In genomic region chr5:139340051-139340450, GRCh38 we compare ENCODE assay signal across 29 cellular contexts. TPM values are rescaled to one million over a fixed set of nuclear protein-coding genes. Genes with fewer than 3 reads are reported as not detected.
DNase-seq lines count a peak whose midpoint lies in the region; ATAC-seq and TF ChIP-seq lines count a peak whose summit lies in the region.
"Had no signal": no experiment of that assay in that cellular context is flagged by ENCODE, and none has a peak within 500 bp of the region (broad histone marks: within the 10 kb centered on the region; RNA-seq: fewer than 3 reads in every experiment).

No MANE protein-coding gene starts in this region.

- POLR2A ChIA-PET in PC-3 (lab: Charles Lee; ENCODE audit: unreplicated experiment), result no interaction called here

- H3K36me3 Mint-ChIP-seq in activated T-cell treated with anti-CD3 and anti-CD28 coated beads, Interleukin-2, amount 50 U/mL, for 72 hours (ENCODE audit: insufficient read depth in 2 of 2), result peaks cover 2 to 3% of the 10 kb centered on the region in 2 donors
- peaks cover 14% of the 10 kb centered on the region; the same call in 1 of the 2 replicates for H3K36me3 Mint-ChIP-seq in HFFc6 (ENCODE audit: low read depth)
- peaks cover 27% of the 10 kb centered on the region for H3K36me3 Mint-ChIP-seq in brain
- peaks cover 13% of the 10 kb centered on the region for H3K36me3 Mint-ChIP-seq in type B pancreatic cell
- H3K36me3 Mint-ChIP-seq: immature natural killer cell had no signal

- H3K27me3 Mint-ChIP-seq in activated T-cell treated with anti-CD3 and anti-CD28 coated beads, Interleukin-2, amount 50 U/mL, for 72 hours (ENCODE audit: low read depth), result no peaks in the 10 kb centered on the region
- H3K27me3 Mint-ChIP-seq in HFFc6 (ENCODE audit: insufficient read depth) (peaks cover 8% of the 10 kb centered on the region), brain (peaks cover 7% of the 10 kb centered on the region), type B pancreatic cell (peaks cover 6% of the 10 kb centered on the region)

- peaks cover 18% of the 10 kb centered on the region for H3K4me1 ChIP-seq in PC-3 (ENCODE audit: insufficient read depth, low read length)

- H3K9me2 ChIP-seq in PC-3 (replicated peaks; ENCODE audit: low read length), result no peaks in the 10 kb centered on the region

- H3K9ac ChIP-seq in PC-3 (ENCODE audit: low read length), result no peak overlapping the region

- no peak overlapping the region for H3K27ac ChIP-seq in PC-3 (ENCODE audit: low read length)
- H3K27ac ChIP-seq: pancreas, Peyer's patch, testis had no signal

- no peak overlapping the region for H3K4me2 ChIP-seq in PC-3 (ENCODE audit: low read length)
- H3K4me2 ChIP-seq: smooth muscle cell had no signal

- H3K79me2 ChIP-seq in PC-3 (ENCODE audit: low read length), result peaks cover 34% of the 10 kb centered on the region

- H3K27ac Mint-ChIP-seq in activated T-cell treated with anti-CD3 and anti-CD28 coated beads, Interleukin-2, amount 50 U/mL, for 72 hours, result peak overlapping the region; percentile 40
- peak overlapping the region; percentile 21; the same call in 1 of the 2 replicates for H3K27ac Mint-ChIP-seq in HFFc6
- H3K27ac Mint-ChIP-seq in brain, result peak overlapping the region in 1 of 5 experiments; percentile 49
- no peak overlapping the region for H3K27ac Mint-ChIP-seq in type B pancreatic cell
- H3K27ac Mint-ChIP-seq: activated T-helper 2 cell treated with anti-CD3 and anti-CD28 coated beads, Interferon-gamma antibody, Interleukin-2, Interleukin-4, amounts not matched to agents 10 μg/mL and 5 μg/mL and 100 μg/mL, durations not matched to agents 14 hours and 24 hours and 36 hours; H9; WTC11 had no signal

- BruUV-seq in PC-3 (replicated peaks; lab: Mats Ljungman, UMichigan), result no TSS peak

- no peak for TF ChIP-seq CTCF in HFFc6 (IDR thresholded peaks at IDR 0.05)
- no peak for TF ChIP-seq CTCF in brain (conservative IDR thresholded peaks at IDR 0.05)
- no peak for TF ChIP-seq CTCF in type B pancreatic cell (conservative IDR thresholded peaks at IDR 0.05)
- no peak for TF ChIP-seq CTCF in PC-3 (conservative IDR thresholded peaks at IDR 0.05; ENCODE audit: low read depth, low read length)

- peak overlapping the region in 1 of 2 donors; percentile 85 for H3K4me3 Mint-ChIP-seq in activated T-cell treated with anti-CD3 and anti-CD28 coated beads, Interleukin-2, amount 50 U/mL, for 72 hours
- H3K4me3 Mint-ChIP-seq in HFFc6 (no peak overlapping the region), brain (peak overlapping the region in 3 of 5 experiments; percentile 7 to 96 (median 96)), type B pancreatic cell (peak overlapping the region; percentile 44)
- H3K4me3 Mint-ChIP-seq: H9 had no signal

- peaks cover 27% of the 10 kb centered on the region for H4K20me1 ChIP-seq in PC-3 (ENCODE audit: low read length)

- H3K4me3 ChIP-seq in PC-3 (ENCODE audit: low read length), result no peak overlapping the region
- H3K4me3 ChIP-seq: pancreas, Peyer's patch, smooth muscle cell, testis had no signal

- no peaks in the 10 kb centered on the region for H3K36me3 ChIP-seq in PC-3 (ENCODE audit: low read depth, low read length)
- H3K36me3 ChIP-seq: pancreas, Peyer's patch had no signal

- H3K9me3 Mint-ChIP-seq in activated T-cell treated with anti-CD3 and anti-CD28 coated beads, Interleukin-2, amount 50 U/mL, for 72 hours, result no peaks in the 10 kb centered on the region
- H3K9me3 Mint-ChIP-seq in HFFc6 (no peaks in the 10 kb centered on the region), brain (peaks cover 0 to 7% (median 4%) of the 10 kb centered on the region in 5 experiments), type B pancreatic cell (no peaks in the 10 kb centered on the region)
- H3K9me3 Mint-ChIP-seq: activated naive CD4-positive, alpha-beta T cell treated with anti-CD3 and anti-CD28 coated beads, Interleukin-2, amount 50 U/mL, for 72 hours; activated T-helper 2 cell treated with anti-CD3 and anti-CD28 coated beads, Interferon-gamma antibody, Interleukin-2, Interleukin-4, amounts not matched to agents 10 μg/mL and 5 μg/mL and 100 μg/mL, durations not matched to agents 14 hours and 24 hours and 36 hours; H9; immature natural killer cell had no signal

- H3K9me3 ChIP-seq in PC-3 (ENCODE audit: low read length), result no peaks in the 10 kb centered on the region
- H3K9me3 ChIP-seq: pancreas, Peyer's patch, testis had no signal

- intact Hi-C loops in PC-3 (cut with micrococcal nuclease), result loop anchor here (2.0 kb wide), 2 partner anchors 33 to 47 kb away; partner anchors contain the start of gene MATR3

- no peak overlapping the region for H2AFZ ChIP-seq in PC-3 (ENCODE audit: low read length)

- H3F3A ChIP-seq in PC-3 (ENCODE audit: low read length, unreplicated experiment), result no peaks in the 10 kb centered on the region

- H3K4me1 Mint-ChIP-seq in activated T-cell treated with anti-CD3 and anti-CD28 coated beads, Interleukin-2, amount 50 U/mL, for 72 hours (ENCODE audit: low read depth), result peaks cover 58% of the 10 kb centered on the region
- H3K4me1 Mint-ChIP-seq in HFFc6 (ENCODE audit: low read depth) (peaks cover 52% of the 10 kb centered on the region), brain (peaks cover 36% of the 10 kb centered on the region), type B pancreatic cell (ENCODE audit: unreplicated experiment) (peaks cover 26% of the 10 kb centered on the region)

- no peaks in the 10 kb centered on the region for H3K27me3 ChIP-seq in PC-3 (ENCODE audit: low read length)
- H3K27me3 ChIP-seq: pancreas, Peyer's patch, testis had no signal

- no peak for ATAC-seq in activated T-cell treated with anti-CD3 and anti-CD28 coated beads, Interleukin-2, amount 50 U/mL, for 72 hours (replicated peaks in 1 of 2)
- ATAC-seq in PC-3 (no peak), left lobe of liver (no peak)
- ATAC-seq: activated naive CD4-positive, alpha-beta T cell treated with anti-CD3 and anti-CD28 coated beads, Interleukin-2, amount 50 U/mL, for 72 hours; left colon; pancreas; stimulated activated naive CD8-positive, alpha-beta T cell treated with anti-CD3 and anti-CD28 coated beads, Interleukin-15, Interleukin-2, amounts not matched to agents 100 U/mL and 50 U/mL, for 24 hours; WTC11 had no signal

- DNase-seq in activated T-cell treated with anti-CD3 and anti-CD28 coated beads, Interleukin-2, amount 50 U/mL, for 72 hours, result no peak
- no peak for DNase-seq in activated T-cell treated with anti-CD3 and anti-CD28 coated beads for 4 hours
- DNase-seq in HFFc6, result no peak
- no peak for DNase-seq in type B pancreatic cell (ENCODE audit: extremely low spot score, unreplicated experiment)
- DNase-seq in PC-3, result no peak
- DNase-seq in left lobe of liver (ENCODE audit: low spot score), result no peak
- DNase-seq: activated CD4-positive, alpha-beta T cell treated with anti-CD3 and anti-CD28 coated beads, Interleukin-2, amount 50 U/mL, for 1 hour; aorta; cortex of kidney; DMS 273 treated with DMSO at 0.1 percent for 48 hours; effector memory CD4-positive, alpha-beta T cell; H9; immature natural killer cell; left colon; mammary epithelial cell; NCI-H1048; pancreas; Peyer's patch; stimulated activated naive CD8-positive, alpha-beta T cell treated with anti-CD3 and anti-CD28 coated beads, Interleukin-15, Interleukin-2, amounts not matched to agents 100 U/mL and 50 U/mL, for 24 hours; SW 1271; testis had no signal

- CTCF ChIA-PET in PC-3 (lab: Charles Lee), result no interaction called here

RNA-seq across cellular contexts. Expression of gene PAIP2, which starts 1.6 kb away (rescaled TPM):
- total RNA-seq in activated T-cell treated with anti-CD3 and anti-CD28 coated beads, Interleukin-2, amount 50 U/mL, for 72 hours, result 100 to 1,000 TPM; 141 to 144 TPM
- 10 to 100 TPM; 55.1 to 64.8 (median 59.8) TPM for total RNA-seq in HFFc6 (2021; fragmentation: NEBNext Ultra II Directional; extraction: Animal tissue kit (Norgen Biotek cat#: 25700))
- polyA plus RNA-seq in brain (ENCODE audit: insufficient read depth, low read depth, low replicate concordance), result 136 TPM
- total RNA-seq in type B pancreatic cell (ENCODE audit: low replicate concordance), result 51.7 and 87.7 TPM in 2 replicates
- 35.1 and 39.3 TPM in 2 replicates for total RNA-seq in PC-3 (2014; rRNA removed)
- 31.6 TPM for total RNA-seq in left lobe of liver

RNA-seq across cellular contexts. Expression of gene SLC23A1, which starts 43.0 kb away (rescaled TPM):
- total RNA-seq in activated T-cell treated with anti-CD3 and anti-CD28 coated beads, Interleukin-2, amount 50 U/mL, for 72 hours, result 1 to 10 TPM; 1.9 to 2.8 TPM
- not detected for total RNA-seq in HFFc6 (2021; fragmentation: NEBNext Ultra II Directional; extraction: Animal tissue kit (Norgen Biotek cat#: 25700))
- not detected for polyA plus RNA-seq in brain (ENCODE audit: insufficient read depth, low read depth, low replicate concordance)
- 1.6 and 2.1 TPM in 2 replicates for total RNA-seq in type B pancreatic cell (ENCODE audit: low replicate concordance)
- not detected in 2 replicates for total RNA-seq in PC-3 (2014; rRNA removed)
- total RNA-seq in left lobe of liver, result 35.5 TPM
- total RNA-seq: aorta, cardiac septum, epithelial cell of proximal tubule, H9, mammary epithelial cell, smooth muscle cell, testis, WTC11 had no signal
- polyA plus RNA-seq: mammary epithelial cell, neural cell had no signal

RNA-seq across cellular contexts. Expression of gene MATR3, which starts 46.5 kb away (rescaled TPM):
- 100 to 1,000 TPM; 124 to 164 TPM for total RNA-seq in activated T-cell treated with anti-CD3 and anti-CD28 coated beads, Interleukin-2, amount 50 U/mL, for 72 hours
- total RNA-seq in HFFc6 (2021; fragmentation: NEBNext Ultra II Directional; extraction: Animal tissue kit (Norgen Biotek cat#: 25700)), result 100 to 1,000 TPM; 117 to 179 (median 140) TPM
- 162 TPM for polyA plus RNA-seq in brain (ENCODE audit: insufficient read depth, low read depth, low replicate concordance)
- total RNA-seq in type B pancreatic cell (ENCODE audit: low replicate concordance), result 185 and 276 TPM in 2 replicates
- total RNA-seq in PC-3 (2014; rRNA removed), result 139 and 162 TPM in 2 replicates
- 39.2 TPM for total RNA-seq in left lobe of liver

RNA-seq across cellular contexts. Expression of gene MZB1, which starts 49.7 kb away (rescaled TPM):
- total RNA-seq in activated T-cell treated with anti-CD3 and anti-CD28 coated beads, Interleukin-2, amount 50 U/mL, for 72 hours, result 10 to 100 TPM; 19.7 to 27.3 TPM
- total RNA-seq in HFFc6 (2021; fragmentation: NEBNext Ultra II Directional; extraction: Animal tissue kit (Norgen Biotek cat#: 25700)), result under 1 TPM in 2 of 6 experiments, not detected in 4; 0.14 to 0.20 TPM
- polyA plus RNA-seq in brain (ENCODE audit: insufficient read depth, low read depth, low replicate concordance), result not detected
- total RNA-seq in type B pancreatic cell (ENCODE audit: low replicate concordance), result 0.22 TPM in 1 of 2 replicates, not detected in the other
- total RNA-seq in PC-3 (2014; rRNA removed), result 0.22 and 1.0 TPM in 2 replicates
- total RNA-seq in left lobe of liver, result 0.96 TPM
- total RNA-seq: epithelial cell of proximal tubule, mammary epithelial cell, smooth muscle cell had no signal
- polyA plus RNA-seq: mammary epithelial cell, neural cell had no signal

RNA-seq across cellular contexts. Expression of gene PROB1, which starts 54.9 kb away (rescaled TPM):
- 1 to 10 TPM; 3.1 to 4.6 TPM for total RNA-seq in activated T-cell treated with anti-CD3 and anti-CD28 coated beads, Interleukin-2, amount 50 U/mL, for 72 hours
- total RNA-seq in HFFc6 (2021; fragmentation: NEBNext Ultra II Directional; extraction: Animal tissue kit (Norgen Biotek cat#: 25700)), result 1 to 10 TPM; 2.8 to 5.3 (median 5.1) TPM
- 1.7 TPM for polyA plus RNA-seq in brain (ENCODE audit: insufficient read depth, low read depth, low replicate concordance)
- total RNA-seq in type B pancreatic cell (ENCODE audit: low replicate concordance) (0.69 and 1.3 TPM in 2 replicates), PC-3 (2014; rRNA removed) (1.9 and 2.2 TPM in 2 replicates), left lobe of liver (0.75 TPM)
